In the genomic region with DNA sequence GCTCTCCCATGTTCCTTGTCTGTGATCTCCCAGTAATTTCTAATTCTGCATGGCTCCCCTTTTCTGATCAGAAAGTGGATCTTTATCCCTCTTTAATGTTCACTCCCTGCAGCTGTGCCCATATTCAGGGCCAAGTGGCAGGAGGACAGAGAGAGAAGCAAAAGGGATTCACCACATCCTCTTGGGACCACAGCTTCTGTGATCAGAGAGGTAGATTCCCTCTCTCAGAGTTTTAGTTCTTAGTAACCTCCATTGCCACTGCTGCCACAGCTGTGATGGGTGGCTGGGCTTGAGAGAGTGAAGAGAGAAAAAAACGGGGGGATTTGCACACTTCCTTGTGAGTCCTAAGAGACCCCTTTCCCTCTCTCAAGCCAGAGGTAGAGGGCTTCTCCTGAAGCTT, we compare ENCODE assay signal across 18 cellular contexts.
"Had no signal": no experiment of that assay in that cellular context is flagged by ENCODE, and none has a peak within 500 bp of the region (broad histone marks: within the 10 kb centered on the region; RNA-seq: fewer than 3 reads in every experiment).

No MANE protein-coding gene starts in this region.

- H3K27me3 ChIP-seq: dorsolateral prefrontal cortex, right lobe of liver, tibial nerve, upper lobe of left lung had no signal

- H3K27ac Mint-ChIP-seq: natural killer cell treated with Interleukin-12 subunit alpha and Interleukin-12 subunit beta and Interleukin-15 and Interleukin-18, amount 100 ng/mL, for 72 hours; progenitor cell of endocrine pancreas; stimulated activated naive B cell treated with anti-CD40 and anti-IgM and Interleukin-4, amounts not matched to agents 10 μg/mL and 1 μg/mL and 100 μg/mL, for 72 hours; stimulated activated naive CD8-positive, alpha-beta T cell treated with anti-CD3 and anti-CD28 coated beads, Interleukin-15, Interleukin-2, amounts not matched to agents 100 ng/mL and 50 ng/mL, for 24 hours had no signal

- H3K4me3 ChIP-seq: dorsolateral prefrontal cortex, lower lobe of right lung, right lobe of liver, thoracic aorta, tibial nerve, upper lobe of left lung had no signal

- H3K9me3 ChIP-seq: lower lobe of right lung, right lobe of liver, thoracic aorta, tibial nerve, upper lobe of left lung had no signal

- H3K4me3 Mint-ChIP-seq: natural killer cell treated with Interleukin-12 subunit alpha and Interleukin-12 subunit beta and Interleukin-15 and Interleukin-18, amount 100 ng/mL, for 72 hours; neural crest cell; stimulated activated naive B cell treated with anti-CD40 and anti-IgM and Interleukin-4, amounts not matched to agents 10 μg/mL and 1 μg/mL and 100 μg/mL, for 72 hours; stimulated activated naive CD8-positive, alpha-beta T cell treated with anti-CD3 and anti-CD28 coated beads, Interleukin-15, Interleukin-2, amounts not matched to agents 100 ng/mL and 50 ng/mL, for 24 hours had no signal

- H3K9ac ChIP-seq: parathyroid adenoma had no signal

- H3K4me1 Mint-ChIP-seq: neural crest cell; stimulated activated naive B cell treated with anti-CD40 and anti-IgM and Interleukin-4, amounts not matched to agents 10 μg/mL and 1 μg/mL and 100 μg/mL, for 72 hours had no signal

- DNase-seq: dorsolateral prefrontal cortex; effector CD4-positive, alpha-beta T cell; head of caudate nucleus; left ventricle myocardium superior; lower lobe of right lung; right lobe of liver; small intestine; stimulated activated CD4-positive, alpha-beta T cell treated with anti-CD3 and anti-CD28 coated beads, Interleukin-15, amount 100 ng/mL, for 24 hours; stimulated activated CD4-positive, alpha-beta T cell treated with anti-CD3 and anti-CD28 coated beads, Interleukin-2, amount 100 ng/mL, for 48 hours; stimulated activated naive B cell treated with anti-CD40 and anti-IgM and Interleukin-4, amounts not matched to agents 10 μg/mL and 1 μg/mL and 100 μg/mL, for 72 hours; upper lobe of left lung had no signal

- H3K4me1 ChIP-seq: lower lobe of right lung, parathyroid adenoma, tibial nerve, upper lobe of left lung had no signal

- H3K36me3 ChIP-seq: lower lobe of right lung, right lobe of liver, thoracic aorta, upper lobe of left lung had no signal

- H3K79me2 ChIP-seq: parathyroid adenoma had no signal

- H3K27me3 Mint-ChIP-seq: progenitor cell of endocrine pancreas; stimulated activated naive B cell treated with anti-CD40 and anti-IgM and Interleukin-4, amounts not matched to agents 10 μg/mL and 1 μg/mL and 100 μg/mL, for 72 hours; stimulated activated naive CD8-positive, alpha-beta T cell treated with anti-CD3 and anti-CD28 coated beads, Interleukin-15, Interleukin-2, amounts not matched to agents 100 ng/mL and 50 ng/mL, for 24 hours had no signal

- H2AFZ ChIP-seq: parathyroid adenoma had no signal

- H3K9me3 Mint-ChIP-seq: natural killer cell treated with Interleukin-12 subunit alpha and Interleukin-12 subunit beta and Interleukin-15 and Interleukin-18, amount 100 ng/mL, for 72 hours; neural crest cell; stimulated activated naive CD8-positive, alpha-beta T cell treated with anti-CD3 and anti-CD28 coated beads, Interleukin-15, Interleukin-2, amounts not matched to agents 100 ng/mL and 50 ng/mL, for 24 hours had no signal

- H3K27ac ChIP-seq: dorsolateral prefrontal cortex, lower lobe of right lung, parathyroid adenoma, right lobe of liver, thoracic aorta, tibial nerve, upper lobe of left lung had no signal

- H3K36me3 Mint-ChIP-seq: natural killer cell treated with Interleukin-12 subunit alpha and Interleukin-12 subunit beta and Interleukin-15 and Interleukin-18, amount 100 ng/mL, for 72 hours had no signal
